In genomic region chr2:68182902-68183301, GRCh38 we compare ENCODE assay signal across 20 cellular contexts. TPM values are rescaled to one million over a fixed set of nuclear protein-coding genes. Genes with fewer than 3 reads are reported as not detected.
DNase-seq lines count a peak whose midpoint lies in the region; ATAC-seq and TF ChIP-seq lines count a peak whose summit lies in the region.
"Had no signal": no experiment of that assay in that cellular context is flagged by ENCODE, and none has a peak within 500 bp of the region (broad histone marks: within the 10 kb centered on the region; RNA-seq: fewer than 3 reads in every experiment).

No MANE protein-coding gene starts in this region.

- no peak for ATAC-seq in activated T-cell treated with anti-CD3 and anti-CD28 coated beads, Interleukin-2, amount 50 U/mL, for 72 hours (replicated peaks in 1 of 2)
- ATAC-seq in central memory CD8-positive, alpha-beta T cell (replicated peaks; ENCODE audit: extremely low read depth, poor library complexity, severe bottlenecking): no peak
- ATAC-seq in natural killer cell treated with Interleukin-12 subunit alpha and Interleukin-12 subunit beta and Interleukin-15 and Interleukin-18, amount 100 ng/mL, for 72 hours: no peak

- TF ChIP-seq CTCF in spleen (IDR thresholded peaks at IDR 0.05 in 8 of 11, conservative IDR thresholded peaks at IDR 0.05 in 3 of 11): no peak

- WGBS in spleen, 5 donors: 97 to 100% (median 100%) methylated on average over 1 of the region's 1 CpG

- intact Hi-C loops in spleen (cut with DNase I; ENCODE audit: low total_unique reads): loop anchor here (10.0 kb wide), 1 partner anchor 58 kb away; no protein-coding TSS in a partner anchor

- DNase-seq in activated T-cell treated with anti-CD3 and anti-CD28 coated beads, Interleukin-2, amount 50 U/mL, for 72 hours: no peak
- no peak for DNase-seq in activated T-cell treated with anti-CD3 and anti-CD28 coated beads, Interleukin-2, amount 50 U/mL, for 48 hours
- DNase-seq in NCI-H2227 (lab: John Stamatoyannopoulos, UW; ENCODE audit: unreplicated experiment) (peak; percentile 56), C1 segment of cervical spinal cord (lab: John Stamatoyannopoulos, UW) (no peak), spleen (no peak)
- no peak for DNase-seq in central memory CD8-positive, alpha-beta T cell (ENCODE audit: low spot score in 2 of 2)
- no peak for DNase-seq in natural killer cell treated with Interleukin-12 subunit alpha and Interleukin-12 subunit beta and Interleukin-15 and Interleukin-18, amount 100 ng/mL, for 72 hours (ENCODE audit: low spot score)
- no peak for DNase-seq in activated CD4-positive, alpha-beta T cell treated with anti-CD3 and anti-CD28 coated beads for 48 hours
- DNase-seq: Calu3, DMS53, GM23248, HCEC 1CT, IMR-90, Kasumi-1, MM.1S, NCI-H1092 treated with DMSO at 0.1 percent for 48 hours, NCI-H446, NCI-H69, SHP77 had no signal

- no peaks in the 10 kb centered on the region for H3K9me3 Mint-ChIP-seq in activated T-cell treated with anti-CD3 and anti-CD28 coated beads, Interleukin-2, amount 50 U/mL, for 72 hours
- H3K9me3 Mint-ChIP-seq in central memory CD8-positive, alpha-beta T cell: no peaks in the 10 kb centered on the region
- no peaks in the 10 kb centered on the region for H3K9me3 Mint-ChIP-seq in natural killer cell treated with Interleukin-12 subunit alpha and Interleukin-12 subunit beta and Interleukin-15 and Interleukin-18, amount 100 ng/mL, for 72 hours

- H3K27me3 ChIP-seq in spleen (replicated peaks in 1 of 7): no peaks in the 10 kb centered on the region
- H3K27me3 ChIP-seq: BLaER1 treated with 17β-estradiol and CSF1 and Interleukin-3, amounts not matched to agents 10 nM and 100 nM had no signal

- H3K36me3 ChIP-seq in spleen: peaks cover 0 to 96% (median 32%) of the 10 kb centered on the region in 6 donors

- no peaks in the 10 kb centered on the region for H3K9me3 ChIP-seq in spleen
- H3K9me3 ChIP-seq: BLaER1 treated with 17β-estradiol and CSF1 and Interleukin-3, amounts not matched to agents 10 nM and 100 nM had no signal

- no peaks in the 10 kb centered on the region for H3K27me3 Mint-ChIP-seq in activated T-cell treated with anti-CD3 and anti-CD28 coated beads, Interleukin-2, amount 50 U/mL, for 72 hours (ENCODE audit: low read depth)
- H3K27me3 Mint-ChIP-seq in central memory CD8-positive, alpha-beta T cell: no peaks in the 10 kb centered on the region
- H3K27me3 Mint-ChIP-seq in natural killer cell treated with Interleukin-12 subunit alpha and Interleukin-12 subunit beta and Interleukin-15 and Interleukin-18, amount 100 ng/mL, for 72 hours: no peaks in the 10 kb centered on the region

- no peak overlapping the region for H3K4me3 ChIP-seq in spleen
- H3K4me3 ChIP-seq: BLaER1 treated with 17β-estradiol and CSF1 and Interleukin-3, amounts not matched to agents 10 nM and 100 nM; GM23248 had no signal

- no peak for TF ChIP-seq POLR2A in spleen (IDR thresholded peaks at IDR 0.05)

- peaks cover 21% of the 10 kb centered on the region for H3K4me1 Mint-ChIP-seq in activated T-cell treated with anti-CD3 and anti-CD28 coated beads, Interleukin-2, amount 50 U/mL, for 72 hours (ENCODE audit: low read depth)
- peaks cover 51% of the 10 kb centered on the region for H3K4me1 Mint-ChIP-seq in central memory CD8-positive, alpha-beta T cell
- peaks cover 23 to 27% of the 10 kb centered on the region in 2 donors for H3K4me1 Mint-ChIP-seq in natural killer cell treated with Interleukin-12 subunit alpha and Interleukin-12 subunit beta and Interleukin-15 and Interleukin-18, amount 100 ng/mL, for 72 hours (ENCODE audit: low read depth in 2 of 2)

- H3K4me1 ChIP-seq in spleen: peaks cover 0 to 26% (median 6%) of the 10 kb centered on the region in 6 donors

- no peak overlapping the region for H3K4me3 Mint-ChIP-seq in activated T-cell treated with anti-CD3 and anti-CD28 coated beads, Interleukin-2, amount 50 U/mL, for 72 hours
- H3K4me3 Mint-ChIP-seq in central memory CD8-positive, alpha-beta T cell: no peak overlapping the region
- no peak overlapping the region for H3K4me3 Mint-ChIP-seq in natural killer cell treated with Interleukin-12 subunit alpha and Interleukin-12 subunit beta and Interleukin-15 and Interleukin-18, amount 100 ng/mL, for 72 hours

- H3K36me3 Mint-ChIP-seq in activated T-cell treated with anti-CD3 and anti-CD28 coated beads, Interleukin-2, amount 50 U/mL, for 72 hours (ENCODE audit: insufficient read depth in 2 of 2): peaks cover 7 to 31% of the 10 kb centered on the region in 2 donors
- H3K36me3 Mint-ChIP-seq in central memory CD8-positive, alpha-beta T cell (ENCODE audit: insufficient read depth): peaks cover 28% of the 10 kb centered on the region
- peaks cover 26% of the 10 kb centered on the region for H3K36me3 Mint-ChIP-seq in natural killer cell treated with Interleukin-12 subunit alpha and Interleukin-12 subunit beta and Interleukin-15 and Interleukin-18, amount 100 ng/mL, for 72 hours

- H3K27ac ChIP-seq in spleen: no peak overlapping the region
- H3K27ac ChIP-seq: BLaER1 treated with 17β-estradiol and CSF1 and Interleukin-3, amounts not matched to agents 10 nM and 100 nM; GM23248 had no signal

- peak overlapping the region; percentile 62 for H3K27ac Mint-ChIP-seq in activated T-cell treated with anti-CD3 and anti-CD28 coated beads, Interleukin-2, amount 50 U/mL, for 72 hours
- peak overlapping the region; percentile 80 for H3K27ac Mint-ChIP-seq in central memory CD8-positive, alpha-beta T cell (ENCODE audit: low read depth)
- peak overlapping the region; percentile 14 to 44 for H3K27ac Mint-ChIP-seq in natural killer cell treated with Interleukin-12 subunit alpha and Interleukin-12 subunit beta and Interleukin-15 and Interleukin-18, amount 100 ng/mL, for 72 hours

RNA-seq across cellular contexts. Expression of gene PNO1, which starts 25.2 kb away (rescaled TPM):
- total RNA-seq in activated T-cell treated with anti-CD3 and anti-CD28 coated beads, Interleukin-2, amount 50 U/mL, for 72 hours: 10 to 100 TPM; 12.5 to 18.9 TPM
- total RNA-seq in natural killer cell treated with Interleukin-12 subunit alpha and Interleukin-12 subunit beta and Interleukin-15 and Interleukin-18, amount 100 ng/mL, for 72 hours: 10 to 100 TPM; 21.1 to 33.3 TPM
- 10 to 100 TPM in 6 of 7 donors, 1 to 10 TPM in 1; 8.4 to 13.5 (median 10.9) TPM for total RNA-seq in spleen
- 10 to 100 TPM in 1 of 3 donors, 1 to 10 TPM in 2; 5.4 to 11.2 (median 8.4) TPM for polyA plus RNA-seq in spleen

Comparison
In these comparisons a context has a peak if more than half of its experiments do, and no peak if none do; other contexts are left out.
1. H3K27ac Mint-ChIP-seq: peak in every context shown above with its lines; median percentile 80 in central memory CD8-positive, alpha-beta T cell; 62 in activated T-cell treated with anti-CD3 and anti-CD28 coated beads, Interleukin-2, amount 50 U/mL, for 72 hours; 29 in natural killer cell treated with Interleukin-12 subunit alpha and Interleukin-12 subunit beta and Interleukin-15 and Interleukin-18, amount 100 ng/mL, for 72 hours.